Comparison of ENCODE assay signal across 1 cellular context in the genomic region with DNA sequence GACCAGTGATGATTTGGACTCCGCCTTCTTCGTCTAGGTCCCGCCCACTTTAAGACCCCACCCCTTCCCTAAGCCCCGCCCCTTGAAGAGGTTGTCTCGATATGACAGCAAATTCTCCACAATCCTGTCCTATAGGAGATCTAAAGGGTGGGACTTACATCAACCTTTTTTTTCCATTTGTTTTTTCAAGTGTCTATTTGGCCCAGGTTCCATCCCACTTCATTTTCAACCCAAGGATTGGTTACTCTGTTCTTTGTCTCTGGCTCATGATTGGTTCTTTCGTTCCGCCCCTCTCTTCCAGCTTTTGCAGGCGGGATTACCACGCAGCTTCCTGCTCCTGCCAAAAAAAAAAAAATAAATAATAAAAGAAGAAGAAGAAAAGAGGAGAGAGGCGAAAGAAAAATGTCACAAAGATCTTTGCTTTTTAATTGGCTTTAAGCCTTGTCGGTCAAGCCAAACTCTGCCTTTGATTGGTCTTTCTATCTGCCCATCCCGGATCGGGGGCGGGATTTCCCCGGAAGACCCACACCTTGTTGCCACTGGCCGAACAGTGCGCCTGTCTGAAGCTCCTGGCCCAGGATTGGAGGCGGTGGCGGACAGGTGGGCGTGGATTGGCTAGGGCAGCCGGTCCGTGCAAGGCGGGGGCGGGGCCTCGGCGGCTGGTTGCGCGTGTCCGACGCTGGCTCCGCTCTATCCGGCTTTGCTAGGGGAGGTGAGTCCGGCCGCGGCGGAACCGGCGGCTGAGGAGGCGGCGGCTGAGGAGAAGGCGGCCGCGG.
TF ChIP-seq lines count a peak whose summit lies in the region.

No MANE protein-coding gene starts in this region.

TF ChIP-seq in K562, 482 proteins besides CTCF, POLR2A, EP300 and RAD21 (continued from another document and continues in another):
- TF ChIP-seq, protein P1, sequence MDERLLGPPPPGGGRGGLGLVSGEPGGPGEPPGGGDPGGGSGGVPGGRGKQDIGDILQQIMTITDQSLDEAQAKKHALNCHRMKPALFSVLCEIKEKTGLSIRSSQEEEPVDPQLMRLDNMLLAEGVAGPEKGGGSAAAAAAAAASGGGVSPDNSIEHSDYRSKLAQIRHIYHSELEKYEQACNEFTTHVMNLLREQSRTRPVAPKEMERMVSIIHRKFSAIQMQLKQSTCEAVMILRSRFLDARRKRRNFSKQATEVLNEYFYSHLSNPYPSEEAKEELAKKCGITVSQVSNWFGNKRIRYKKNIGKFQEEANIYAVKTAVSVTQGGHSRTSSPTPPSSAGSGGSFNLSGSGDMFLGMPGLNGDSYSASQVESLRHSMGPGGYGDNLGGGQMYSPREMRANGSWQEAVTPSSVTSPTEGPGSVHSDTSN (CRISPR knock-in tag; IDR thresholded peaks at IDR 0.05; ENCODE audit: low read depth): peak; percentile 100
- TF ChIP-seq, protein P1 (tag; conservative IDR thresholded peaks at IDR 0.05; ENCODE audit: low read depth): peak; percentile 100
- TF ChIP-seq SP2 (IDR thresholded peaks at IDR 0.05; ENCODE audit: extremely low read depth, low read depth, low read length, poor library complexity, severe bottlenecking) (peak; percentile 98), MYC (IDR thresholded peaks at IDR 0.05; ENCODE audit: low read depth, low read length) (peak; percentile 55), MYC (CRISPR knock-in tag; IDR thresholded peaks at IDR 0.05; ENCODE audit: borderline replicate concordance, low read depth) (no peak), ZBTB11 (CRISPR knock-in tag; IDR thresholded peaks at IDR 0.05) (peak in 1 of 3 experiments; percentile 89; a peak in 2 of 6 replicates), POLR2H (tag; IDR thresholded peaks at IDR 0.05; ENCODE audit: low read depth) (0 out of 2 replicates have a peak, but pooled peaks have one; percentile 55), FOSL1 (tag; conservative IDR thresholded peaks at IDR 0.05) (0 out of 2 replicates have a peak, but pooled peaks have one; percentile 25), TAF1 (IDR thresholded peaks at IDR 0.05; ENCODE audit: control insufficient read depth, extremely low read depth, insufficient read depth, low read length, severe bottlenecking) (peak; percentile 81), NFXL1 (CRISPR knock-in tag; IDR thresholded peaks at IDR 0.05) (no peak), HNRNPLL (IDR thresholded peaks at IDR 0.05; ENCODE audit: low read depth, low read length, poor library complexity, severe bottlenecking) (peak; percentile 99), GTF2F1 (IDR thresholded peaks at IDR 0.05; ENCODE audit: low read depth, low read length) (0 out of 2 replicates have a peak, but pooled peaks have one; percentile 42), RBFOX2 (IDR thresholded peaks at IDR 0.05; ENCODE audit: low read depth, low read length) (peak; percentile 89), GABPA (tag; conservative IDR thresholded peaks at IDR 0.05; ENCODE audit: low read depth) (peak; percentile 93), SIRT6 (IDR thresholded peaks at IDR 0.05; ENCODE audit: low read depth, low read length) (no peak), MAZ (CRISPR knock-in tag; conservative IDR thresholded peaks at IDR 0.05 in 1 of 2, IDR thresholded peaks at IDR 0.05 in 1 of 2) (peak in 1 of 2 experiments; percentile 56; a peak in 2 of 4 replicates), CTBP1 (IDR thresholded peaks at IDR 0.05; ENCODE audit: borderline replicate concordance) (peak; percentile 52; the same call in 1 of the 2 replicates), L3MBTL2 (IDR thresholded peaks at IDR 0.05) (0 out of 2 replicates have a peak, but pooled peaks have one; percentile 32), SIN3A (IDR thresholded peaks at IDR 0.05; ENCODE audit: borderline replicate concordance in 2 of 2, control insufficient read depth in 1 of 2, low read depth in 2 of 2, low read length in 2 of 2) (peak in 1 of 2 experiments; percentile 43; a peak in 1 of 4 replicates), TAF15 (IDR thresholded peaks at IDR 0.05; ENCODE audit: low read depth, low read length) (no peak), BRF1 (IDR thresholded peaks at IDR 0.05; ENCODE audit: borderline replicate concordance, extremely low read depth, insufficient read length) (no peak), FOXK2 (conservative IDR thresholded peaks at IDR 0.05 in 1 of 2, IDR thresholded peaks at IDR 0.05 in 1 of 2; ENCODE audit: low read depth in 2 of 2) (peak; percentile 93 to 96), XRCC5 (IDR thresholded peaks at IDR 0.05; ENCODE audit: low read depth, low read length) (no peak), DDX20 (tag; IDR thresholded peaks at IDR 0.05; ENCODE audit: low read depth) (no peak), CCNT2 (IDR thresholded peaks at IDR 0.05; ENCODE audit: borderline replicate concordance, extremely low read depth, insufficient read length, low read depth, low read length) (peak; percentile 74), LEF1 (IDR thresholded peaks at IDR 0.05) (peak; percentile 57; the same call in 1 of the 2 replicates), TBL1XR1 (IDR thresholded peaks at IDR 0.05; ENCODE audit: low read length in 2 of 2) (peak in 1 of 2 experiments; percentile 35; a peak in 1 of 4 replicates), POLR2AphosphoS5 (IDR thresholded peaks at IDR 0.05; ENCODE audit: control insufficient read depth, insufficient read depth, low read depth, low read length) (peak; percentile 72; the same call in 1 of the 2 replicates), RFX5 (IDR thresholded peaks at IDR 0.05; ENCODE audit: low read depth, low read length) (peak; percentile 15; the same call in 1 of the 2 replicates), GABPB1 (CRISPR knock-in tag; IDR thresholded peaks at IDR 0.05) (peak; percentile 70; the same call in 1 of the 2 replicates), MED1 (CRISPR knock-in tag; IDR thresholded peaks at IDR 0.05; ENCODE audit: borderline replicate concordance) (no peak), RNF2 (IDR thresholded peaks at IDR 0.05) (0 out of 2 replicates have a peak, but pooled peaks have one; percentile 25)
- TF ChIP-seq, protein P2, sequence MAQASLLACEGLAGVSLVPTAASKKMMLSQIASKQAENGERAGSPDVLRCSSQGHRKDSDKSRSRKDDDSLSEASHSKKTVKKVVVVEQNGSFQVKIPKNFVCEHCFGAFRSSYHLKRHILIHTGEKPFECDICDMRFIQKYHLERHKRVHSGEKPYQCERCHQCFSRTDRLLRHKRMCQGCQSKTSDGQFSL (CRISPR knock-in tag; IDR thresholded peaks at IDR 0.05): 0 out of 2 replicates have a peak, but pooled peaks have one; percentile 12
- TF ChIP-seq, protein P2 (tag; IDR thresholded peaks at IDR 0.05): no peak
- TF ChIP-seq, protein P3, sequence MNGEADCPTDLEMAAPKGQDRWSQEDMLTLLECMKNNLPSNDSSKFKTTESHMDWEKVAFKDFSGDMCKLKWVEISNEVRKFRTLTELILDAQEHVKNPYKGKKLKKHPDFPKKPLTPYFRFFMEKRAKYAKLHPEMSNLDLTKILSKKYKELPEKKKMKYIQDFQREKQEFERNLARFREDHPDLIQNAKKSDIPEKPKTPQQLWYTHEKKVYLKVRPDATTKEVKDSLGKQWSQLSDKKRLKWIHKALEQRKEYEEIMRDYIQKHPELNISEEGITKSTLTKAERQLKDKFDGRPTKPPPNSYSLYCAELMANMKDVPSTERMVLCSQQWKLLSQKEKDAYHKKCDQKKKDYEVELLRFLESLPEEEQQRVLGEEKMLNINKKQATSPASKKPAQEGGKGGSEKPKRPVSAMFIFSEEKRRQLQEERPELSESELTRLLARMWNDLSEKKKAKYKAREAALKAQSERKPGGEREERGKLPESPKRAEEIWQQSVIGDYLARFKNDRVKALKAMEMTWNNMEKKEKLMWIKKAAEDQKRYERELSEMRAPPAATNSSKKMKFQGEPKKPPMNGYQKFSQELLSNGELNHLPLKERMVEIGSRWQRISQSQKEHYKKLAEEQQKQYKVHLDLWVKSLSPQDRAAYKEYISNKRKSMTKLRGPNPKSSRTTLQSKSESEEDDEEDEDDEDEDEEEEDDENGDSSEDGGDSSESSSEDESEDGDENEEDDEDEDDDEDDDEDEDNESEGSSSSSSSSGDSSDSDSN (IDR thresholded peaks at IDR 0.05; ENCODE audit: borderline replicate concordance in 1 of 2, low read depth in 2 of 2, low read length in 2 of 2): peak; percentile 79 to 80; a peak in 2 of 4 replicates
- TF ChIP-seq, protein P4, sequence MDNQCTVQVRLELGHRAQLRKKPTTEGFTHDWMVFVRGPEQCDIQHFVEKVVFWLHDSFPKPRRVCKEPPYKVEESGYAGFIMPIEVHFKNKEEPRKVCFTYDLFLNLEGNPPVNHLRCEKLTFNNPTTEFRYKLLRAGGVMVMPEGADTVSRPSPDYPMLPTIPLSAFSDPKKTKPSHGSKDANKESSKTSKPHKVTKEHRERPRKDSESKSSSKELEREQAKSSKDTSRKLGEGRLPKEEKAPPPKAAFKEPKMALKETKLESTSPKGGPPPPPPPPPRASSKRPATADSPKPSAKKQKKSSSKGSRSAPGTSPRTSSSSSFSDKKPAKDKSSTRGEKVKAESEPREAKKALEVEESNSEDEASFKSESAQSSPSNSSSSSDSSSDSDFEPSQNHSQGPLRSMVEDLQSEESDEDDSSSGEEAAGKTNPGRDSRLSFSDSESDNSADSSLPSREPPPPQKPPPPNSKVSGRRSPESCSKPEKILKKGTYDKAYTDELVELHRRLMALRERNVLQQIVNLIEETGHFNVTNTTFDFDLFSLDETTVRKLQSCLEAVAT (IDR thresholded peaks at IDR 0.05): peak in 1 of 2 experiments; percentile 100; a peak in 3 of 4 replicates
- TF ChIP-seq, protein P5, sequence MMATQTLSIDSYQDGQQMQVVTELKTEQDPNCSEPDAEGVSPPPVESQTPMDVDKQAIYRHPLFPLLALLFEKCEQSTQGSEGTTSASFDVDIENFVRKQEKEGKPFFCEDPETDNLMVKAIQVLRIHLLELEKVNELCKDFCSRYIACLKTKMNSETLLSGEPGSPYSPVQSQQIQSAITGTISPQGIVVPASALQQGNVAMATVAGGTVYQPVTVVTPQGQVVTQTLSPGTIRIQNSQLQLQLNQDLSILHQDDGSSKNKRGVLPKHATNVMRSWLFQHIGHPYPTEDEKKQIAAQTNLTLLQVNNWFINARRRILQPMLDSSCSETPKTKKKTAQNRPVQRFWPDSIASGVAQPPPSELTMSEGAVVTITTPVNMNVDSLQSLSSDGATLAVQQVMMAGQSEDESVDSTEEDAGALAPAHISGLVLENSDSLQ (IDR thresholded peaks at IDR 0.05): peak; percentile 100
